8 cellular contexts compared by ENCODE assay signal in the genomic region with DNA sequence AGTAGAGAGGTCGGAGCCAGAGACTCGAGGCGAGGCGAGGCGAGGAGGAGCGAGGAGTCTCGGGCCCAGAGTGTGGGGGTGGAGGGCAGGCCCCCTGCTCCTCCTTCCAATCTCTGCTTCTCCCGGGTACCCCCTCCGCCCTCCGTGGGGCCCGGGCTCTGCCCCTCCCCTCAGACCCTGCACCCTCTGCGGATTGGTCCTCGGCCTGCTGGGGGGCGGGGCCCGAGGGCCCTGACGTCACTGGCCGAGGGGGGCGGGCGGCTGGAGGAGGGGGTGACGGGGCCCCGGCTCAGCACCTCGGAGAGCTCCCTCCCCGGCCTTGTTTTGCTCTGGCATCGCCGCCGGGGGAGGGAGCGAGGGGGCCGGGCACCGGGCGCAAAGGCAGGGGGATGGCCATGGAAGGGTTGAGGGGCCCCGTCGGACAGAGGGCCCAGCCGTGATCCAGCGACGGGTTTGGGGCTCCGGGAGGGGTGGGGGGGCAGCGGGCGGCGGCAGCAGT. TPM values are rescaled to one million over a fixed set of nuclear protein-coding genes. Genes with fewer than 3 reads are reported as not detected.
DNase-seq lines count a peak whose midpoint lies in the region; ATAC-seq and TF ChIP-seq lines count a peak whose summit lies in the region.

RUNDC3A (plus strand) TSS at position 282 of the 499 bp plus-strand sequence. CDS start 232 bp downstream, outside the sequence.

- H3K4me3 ChIP-seq in ACC112 (ENCODE audit: low read depth, low read length) (peak within 1 kb of the TSS; percentile 74), HAP-1 (peak within 1 kb of the TSS; percentile 25), colonic mucosa (peak within 1 kb of the TSS; percentile 40)

- intact Hi-C loops in colonic mucosa (cut with DNase I): no loop called here

- H2AFZ ChIP-seq in ACC112 (ENCODE audit: low read length, unreplicated experiment): no peak within 1 kb of the TSS

- no peak within 1 kb of the TSS for H3K9ac ChIP-seq in colonic mucosa (ENCODE audit: low read depth in 2 of 2, low read length in 2 of 2)

- ATAC-seq in GM18511 (IDR thresholded peaks at IDR 0.05; ENCODE audit: unreplicated experiment): no peak

- H3K79me2 ChIP-seq in ACC112 (ENCODE audit: control insufficient read depth, insufficient read depth, low read length, unreplicated experiment): no peaks in the 10 kb centered on the region

- in situ Hi-C loops in HAP-1 (cut with MboI; ENCODE audit: low sequenced_read_pairs): no loop called here

- DNase-seq in HAP-1 (ENCODE audit: low spot score in 2 of 2) (peak; percentile 65 to 93), NCI-H446 (lab: John Stamatoyannopoulos, UW) (peak; percentile 69 to 89), colonic mucosa (peak; percentile 80)
- peak; percentile 89 for DNase-seq in activated CD4-positive, alpha-beta T cell treated with anti-CD3 and anti-CD28 coated beads, Interleukin-2, amount 50 U/mL, for 1 hour
- DNase-seq in stimulated activated CD4-positive, alpha-beta T cell treated with anti-CD3 and anti-CD28 coated beads, Interleukin-15, amount 100 ng/mL, for 48 hours (ENCODE audit: low read depth in 2 of 2): peak; percentile 63 to 81

- no peaks in the 10 kb centered on the region for H3K9me3 ChIP-seq in HAP-1
- no peaks in the 10 kb centered on the region for H3K9me3 ChIP-seq in colonic mucosa

- H3K27ac ChIP-seq in ACC112 (ENCODE audit: low read depth, low read length) (no peak within 1 kb of the TSS), colonic mucosa (no peak within 1 kb of the TSS), layer of hippocampus (ENCODE audit: low read depth, low read length) (peak within 1 kb of the TSS; percentile 78)

- H3K4me1 ChIP-seq in ACC112 (ENCODE audit: control insufficient read depth, insufficient read depth, low read length, unreplicated experiment) (peaks cover 4% of the 10 kb centered on the region), HAP-1 (no peaks in the 10 kb centered on the region), colonic mucosa (no peaks in the 10 kb centered on the region)

- peaks cover 34% of the 10 kb centered on the region for H3K27me3 ChIP-seq in ACC112 (ENCODE audit: insufficient read depth, low read length)
- peaks cover 3% of the 10 kb centered on the region; the same call in 1 of the 2 replicates for H3K27me3 ChIP-seq in HAP-1 (ENCODE audit: low read depth)
- peaks cover 10% of the 10 kb centered on the region for H3K27me3 ChIP-seq in colonic mucosa
- H3K27me3 ChIP-seq in layer of hippocampus (ENCODE audit: control insufficient read depth, insufficient read depth, low read length): no peaks in the 10 kb centered on the region

- H3K36me3 ChIP-seq in ACC112 (ENCODE audit: insufficient read depth, low read length) (no peaks in the 10 kb centered on the region), HAP-1 (replicated peaks) (no peaks in the 10 kb centered on the region), colonic mucosa (no peaks in the 10 kb centered on the region)

- TF ChIP-seq CTCF in colonic mucosa (IDR thresholded peaks at IDR 0.05): no peak

RNA-seq across cellular contexts. Expression of gene RUNDC3A, which starts in this region (rescaled TPM):
- 1 to 10 TPM in 1 of 2 donors, under 1 TPM in 1; 0.52 to 1.4 TPM for total RNA-seq in colonic mucosa
